In genomic region chr16:12386076-12386641, GRCh38 we compare ENCODE assay signal across 15 cellular contexts.
A peak's percentile ranks its signal among the peaks of the same experiment; 100 is the strongest.
DNase-seq lines count a peak whose midpoint lies in the region; ATAC-seq, FAIRE-seq and TF ChIP-seq lines count a peak whose summit lies in the region.
"Had no signal": no experiment of that assay in that cellular context is flagged by ENCODE, and none has a peak within 500 bp of the region (broad histone marks: within the 10 kb centered on the region; RNA-seq: fewer than 3 reads in every experiment).

No MANE protein-coding gene starts in this region.

- H4K5ac ChIP-seq in H1 (ENCODE audit: insufficient read length, low read depth, low read length), result no peak overlapping the region

- H3K9me3 ChIP-seq in H1 (ENCODE audit: insufficient read depth in 2 of 2, low read depth in 1 of 2, low read length in 1 of 2), result no peaks in the 10 kb centered on the region

- H3K79me1 ChIP-seq in H1 (ENCODE audit: low read depth, low read length), result no peaks in the 10 kb centered on the region

- H2BK12ac ChIP-seq in H1 (ENCODE audit: low read depth, low read length), result peak overlapping the region; percentile 80; the same call in 1 of the 2 replicates

- H2BK15ac ChIP-seq in H1 (ENCODE audit: low read length), result no peak overlapping the region

- no peak overlapping the region for H3K56ac ChIP-seq in H1 (replicated peaks; ENCODE audit: insufficient read length, low read depth, low read length)

- H3K4ac ChIP-seq in H1 (replicated peaks; ENCODE audit: insufficient read length, low read depth, low read length), result no peak overlapping the region

- no peak overlapping the region for H3K4me3 ChIP-seq in H1 (ENCODE audit: extremely low read depth in 1 of 4, insufficient read depth in 2 of 4, low read depth in 3 of 4, low read length in 4 of 4)
- H3K4me3 ChIP-seq: GM23248 had no signal

- H3K14ac ChIP-seq in H1 (ENCODE audit: insufficient read length), result no peak overlapping the region

- H3K27ac ChIP-seq in H1 (ENCODE audit: low read depth, low read length) (no peak overlapping the region), foreskin keratinocyte (no peak overlapping the region)
- H3K27ac ChIP-seq: C4-2B, GM23248 had no signal

- H3K27me3 ChIP-seq in H1 (replicated peaks in 1 of 4; ENCODE audit: control insufficient read depth in 3 of 4, extremely low read depth in 1 of 4, insufficient read depth in 3 of 4, low read length in 3 of 4) (no peaks in the 10 kb centered on the region), foreskin keratinocyte (no peaks in the 10 kb centered on the region)

- ATAC-seq in GM18519 (IDR thresholded peaks at IDR 0.05; ENCODE audit: low FRiP score, unreplicated experiment) (no peak), foreskin keratinocyte (no peak), GM19467 (IDR thresholded peaks at IDR 0.05; ENCODE audit: unreplicated experiment) (no peak)

- CTCF ChIA-PET in H1 (lab: Charles Lee; ENCODE audit: partially characterized antibody), result no interaction called here

- H3K36me3 ChIP-seq in H1 (ENCODE audit: control insufficient read depth in 2 of 4, insufficient read depth in 4 of 4, low read length in 3 of 4), result no peaks in the 10 kb centered on the region

- no peak overlapping the region for H3K9ac ChIP-seq in H1 (replicated peaks in 1 of 4; ENCODE audit: extremely low read depth in 1 of 4, low read depth in 3 of 4, low read length in 3 of 4)
- H3K9ac ChIP-seq: GM23248 had no signal

- no peaks in the 10 kb centered on the region for H3K79me2 ChIP-seq in H1 (ENCODE audit: control insufficient read depth in 1 of 2, insufficient read depth in 2 of 2, low read length in 2 of 2)

- TF ChIP-seq RAD21 in H1 (IDR thresholded peaks at IDR 0.05 in 1 of 2, conservative IDR thresholded peaks at IDR 0.05 in 1 of 2; ENCODE audit: low read depth in 2 of 2, low read length in 2 of 2), result no peak

- H4K91ac ChIP-seq in H1 (replicated peaks; ENCODE audit: insufficient read length, low read length), result no peak overlapping the region

- WGBS in H1 (ENCODE audit: extremely low coverage in 1 of 2, insufficient coverage in 1 of 2, insufficient read length in 1 of 2, insufficient replicate concordance in 2 of 2, low coverage in 1 of 2, low lambda C conversion rate in 2 of 2, missing lambda C conversion rate in 1 of 2), 2 experiments, result 82% methylated on average over 8 of the region's 8 CpGs; no CpG with 5 or more reads in 1 of the 2 experiments

- H2BK120ac ChIP-seq in H1 (replicated peaks; ENCODE audit: low read depth, low read length), result no peak overlapping the region

- no peak overlapping the region; the same call in 1 of the 2 replicates for H2BK5ac ChIP-seq in H1 (ENCODE audit: low read depth, low read length)

- H2AFZ ChIP-seq in H1 (ENCODE audit: low read length), result no peak overlapping the region
- H2AFZ ChIP-seq: GM23248 had no signal

- H3K4me1 ChIP-seq in H1 (replicated peaks in 1 of 4; ENCODE audit: control insufficient read depth in 3 of 4, insufficient read depth in 4 of 4, low read length in 3 of 4) (peaks cover 0 to 8% (median 2%) of the 10 kb centered on the region in 4 experiments; a peak in 5 of 7 replicates), foreskin keratinocyte (peaks cover 7% of the 10 kb centered on the region)

- FAIRE-seq in H1 (lab: Jason Lieb, UNC), result peak; percentile 55

- H3K23me2 ChIP-seq in H1 (ENCODE audit: low read depth, low read length), result peaks cover 6% of the 10 kb centered on the region; the same call in 1 of the 2 replicates

- H3K4me2 ChIP-seq in H1 (ENCODE audit: insufficient read depth in 1 of 2, low read depth in 2 of 2, low read length in 2 of 2), result 0 out of 4 replicates have a peak overlapping the region, but pooled peaks of 1 of the 2 experiments have one; percentile 27

- no peak overlapping the region for H2AK5ac ChIP-seq in H1 (ENCODE audit: low read depth, low read length)

- H4K8ac ChIP-seq in H1 (ENCODE audit: extremely low read depth, insufficient read depth, low read length), result no peak overlapping the region

- no peak overlapping the region for H2BK20ac ChIP-seq in H1 (ENCODE audit: low read length)

- no peak for TF ChIP-seq POLR2A in H1 (IDR thresholded peaks at IDR 0.05; ENCODE audit: control extremely low read depth in 1 of 2, low read depth in 2 of 2, low read length in 2 of 2)

- H4K20me1 ChIP-seq in H1 (replicated peaks in 1 of 2; ENCODE audit: control insufficient read depth in 1 of 2, insufficient read depth in 2 of 2, low read length in 2 of 2), result no peaks in the 10 kb centered on the region

- no peak for TF ChIP-seq CTCF in H1 (IDR thresholded peaks at IDR 0.05; ENCODE audit: control extremely low read depth in 1 of 3, insufficient read depth in 1 of 3, low read depth in 1 of 3, low read length in 3 of 3)
- no peak for TF ChIP-seq CTCF in foreskin keratinocyte (conservative IDR thresholded peaks at IDR 0.05)

- DNase-seq in NCI-H526 treated with DMSO at 0.1 percent for 48 hours (lab: John Stamatoyannopoulos, UW), result peak; percentile 85
- DNase-seq in H1 (ENCODE audit: low read depth in 1 of 2, low spot score in 2 of 2), result no peak
- peak; percentile 49 for DNase-seq in myocyte (ENCODE audit: low read depth)
- DNase-seq in activated gamma-delta T cell (lab: John Stamatoyannopoulos, UW), result no peak
- no peak for DNase-seq in foreskin keratinocyte
- DNase-seq: GDM1, KG1, MV-4-11, NCI-H1694 treated with DMSO at 0.1 percent for 48 hours, NCI-H510A, NCI-H82 had no signal

- TF ChIP-seq EP300 in H1 (IDR thresholded peaks at IDR 0.05; ENCODE audit: borderline replicate concordance in 1 of 2, low read depth in 2 of 2, low read length in 2 of 2), result no peak

- H3K18ac ChIP-seq in H1 (ENCODE audit: extremely low read depth, low read length), result no peak overlapping the region

- no peak overlapping the region for H3K23ac ChIP-seq in H1 (ENCODE audit: insufficient read length)

- POLR2A ChIA-PET in H1 (lab: Charles Lee; ENCODE audit: partially characterized antibody), result no interaction called here

TF ChIP-seq in H1, 55 proteins besides CTCF, POLR2A, EP300 and RAD21:
- peak; percentile 20; the same call in 1 of the 2 replicates for TF ChIP-seq E2F6 (IDR thresholded peaks at IDR 0.05)
- no peak for TF ChIP-seq HDAC2 (IDR thresholded peaks at IDR 0.05; ENCODE audit: borderline replicate concordance in 1 of 2, low read depth in 2 of 2, low read length in 2 of 2)

Comparison
In these comparisons a context has a peak if more than half of its experiments do, and no peak if none do; other contexts are left out.
1. DNase-seq: peak in NCI-H526 treated with DMSO at 0.1 percent for 48 hours (single experiment) and myocyte (single experiment); none in H1 (0 of 2), activated gamma-delta T cell (single experiment) and foreskin keratinocyte (0 of 2).